Comparison of ENCODE assay signal across 25 cellular contexts in genomic region chr7:30086529-30086928, GRCh38.
"Had no signal": no experiment of that assay in that cellular context is flagged by ENCODE, and none has a peak within 500 bp of the region (broad histone marks: within the 10 kb centered on the region; RNA-seq: fewer than 3 reads in every experiment).

No MANE protein-coding gene starts in this region.

- H3K27ac ChIP-seq: neural progenitor cell, ovary, parathyroid adenoma, psoas muscle, right lobe of liver, sigmoid colon, stomach, thoracic aorta, thyroid gland, tibial nerve, upper lobe of left lung, vagina had no signal

- H3K4me2 ChIP-seq: neural progenitor cell had no signal

- ATAC-seq: psoas muscle; right cardiac atrium; right lobe of liver; stimulated activated effector memory CD8-positive, alpha-beta T cell treated with anti-CD3 and anti-CD28 coated beads, Interleukin-12 subunit alpha, Interleukin-12 subunit beta, amount 100 ng/mL, for 72 hours had no signal

- H3K79me2 ChIP-seq: parathyroid adenoma had no signal

- H3K9me3 ChIP-seq: ovary, psoas muscle, right lobe of liver, sigmoid colon, stomach, thoracic aorta, thyroid gland, tibial nerve, upper lobe of left lung, vagina had no signal

- H2AFZ ChIP-seq: neural progenitor cell, parathyroid adenoma had no signal

- H3K4me3 ChIP-seq: neural progenitor cell, ovary, psoas muscle, right lobe of liver, sigmoid colon, stomach, thoracic aorta, thyroid gland, tibial nerve, upper lobe of left lung, vagina had no signal

- H3K9ac ChIP-seq: neural progenitor cell, parathyroid adenoma had no signal

- DNase-seq: natural killer cell; occipital lobe; ovary; posterior cingulate gyrus; psoas muscle; right cardiac atrium; right lobe of liver; sigmoid colon; small intestine; stimulated activated CD4-positive, alpha-beta T cell treated with anti-CD3 and anti-CD28 coated beads, Interleukin-15, amount 100 ng/mL, for 24 hours; stimulated activated CD4-positive, alpha-beta T cell treated with anti-CD3 and anti-CD28 coated beads, Interleukin-2, amount 100 ng/mL, for 24 hours; stimulated activated CD4-positive, alpha-beta T cell treated with anti-CD3 and anti-CD28 coated beads, Interleukin-2, amount 100 ng/mL, for 48 hours; stimulated activated CD4-positive, alpha-beta T cell treated with anti-CD3 and anti-CD28 coated beads, Interleukin-4, amount 100 ng/mL, for 24 hours; stimulated activated naive B cell treated with anti-CD40 and anti-IgM and Interleukin-4, amounts not matched to agents 10 μg/mL and 1 μg/mL and 100 μg/mL, for 72 hours; stimulated activated naive CD4-positive, alpha-beta T cell treated with Interleukin-2 at 50 U/mL for 16 hours; stomach; thyroid gland; trophoblast cell; upper lobe of left lung had no signal

- H3K4me1 ChIP-seq: neural progenitor cell, parathyroid adenoma, psoas muscle, right lobe of liver, sigmoid colon, stomach, thyroid gland, upper lobe of left lung, vagina had no signal

- H3K27me3 ChIP-seq: neural progenitor cell, ovary, right lobe of liver, sigmoid colon, stomach, thyroid gland, tibial nerve, upper lobe of left lung, vagina had no signal

- H3K36me3 ChIP-seq: ovary, right lobe of liver, sigmoid colon, thoracic aorta, thyroid gland, upper lobe of left lung, vagina had no signal
